In the genomic region with DNA sequence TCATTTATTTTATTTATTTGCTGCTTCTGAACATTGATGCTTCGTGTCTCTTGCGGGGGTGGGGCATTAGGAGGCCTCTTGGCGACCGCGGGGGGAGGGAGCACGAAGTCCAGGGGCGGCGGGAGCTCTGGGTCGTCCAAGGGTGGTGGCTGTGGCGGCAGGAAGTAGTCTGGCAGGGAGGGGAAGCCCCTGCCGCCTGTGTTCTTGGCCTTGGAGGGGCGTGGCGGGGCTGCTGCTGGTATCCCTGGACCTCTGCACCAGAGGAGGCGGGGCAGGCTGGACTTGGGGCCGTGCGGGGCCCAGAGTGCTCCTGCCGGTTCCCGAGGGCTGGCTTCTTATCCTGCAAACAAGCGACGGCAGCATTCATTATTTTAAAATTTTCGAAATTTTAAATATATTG, we compare ENCODE assay signal across 9 cellular contexts.
DNase-seq lines count a peak whose midpoint lies in the region; ATAC-seq and TF ChIP-seq lines count a peak whose summit lies in the region.
"Had no signal": no experiment of that assay in that cellular context is flagged by ENCODE, and none has a peak within 500 bp of the region (broad histone marks: within the 10 kb centered on the region; RNA-seq: fewer than 3 reads in every experiment).

No MANE protein-coding gene starts in this region.

- no peaks in the 10 kb centered on the region for H3K9me3 ChIP-seq in skeletal muscle satellite cell (replicated peaks; ENCODE audit: low read length)
- H3K9me3 ChIP-seq in A673 (ENCODE audit: low read depth, low read length, poor library complexity, severe bottlenecking) = no peaks in the 10 kb centered on the region
- H3K9me3 ChIP-seq: A549 had no signal

- no peak overlapping the region for H3K9ac ChIP-seq in skeletal muscle satellite cell (ENCODE audit: low read depth, low read length)

- no peak overlapping the region for H3K4me3 Mint-ChIP-seq in endothelial cell (ENCODE audit: unreplicated experiment)

- no peaks in the 10 kb centered on the region for H3K36me3 ChIP-seq in skeletal muscle satellite cell (ENCODE audit: insufficient read depth, low read length)
- no peaks in the 10 kb centered on the region for H3K36me3 ChIP-seq in A673 (ENCODE audit: insufficient read depth, low read length, poor library complexity, severe bottlenecking)

- H3K4me1 ChIP-seq in skeletal muscle satellite cell (ENCODE audit: control insufficient read depth, insufficient read depth, low read length) = no peaks in the 10 kb centered on the region
- no peaks in the 10 kb centered on the region for H3K4me1 ChIP-seq in A673 (ENCODE audit: insufficient read depth, low read length, poor library complexity, severe bottlenecking)
- H3K4me1 ChIP-seq: A549 had no signal

- peak overlapping the region; percentile 59 for H3K4me2 ChIP-seq in skeletal muscle satellite cell (ENCODE audit: low read length)
- H3K4me2 ChIP-seq: A549 had no signal

- intact Hi-C loops in A673 (cut with micrococcal nuclease; ENCODE audit: unreplicated experiment) = no loop called here

- POLR2A ChIA-PET in A673 (lab: Charles Lee; ENCODE audit: low non-redundant PET) = no interaction called here

- H3K27ac ChIP-seq in A673 (ENCODE audit: low read depth, low read length, poor library complexity, severe bottlenecking) = no peak overlapping the region
- H3K27ac ChIP-seq: A549 had no signal

- H3K4me3 ChIP-seq in skeletal muscle satellite cell (ENCODE audit: low read length) (no peak overlapping the region), A673 (ENCODE audit: low read depth, low read length, poor library complexity, severe bottlenecking) (no peak overlapping the region)
- H3K4me3 ChIP-seq: A549 had no signal

- CTCF ChIA-PET in A673 (lab: Charles Lee) = no interaction called here

- peak; percentile 94 for ATAC-seq in HG03108 (IDR thresholded peaks at IDR 0.05; ENCODE audit: unreplicated experiment)
- ATAC-seq: A549 had no signal

- no peak overlapping the region for H3K27ac Mint-ChIP-seq in endothelial cell (ENCODE audit: unreplicated experiment)

- no TSS peak for BruUV-seq in A673 (replicated peaks; lab: Mats Ljungman, UMichigan)

- H3K36me3 Mint-ChIP-seq in endothelial cell (ENCODE audit: low read depth, unreplicated experiment) = no peaks in the 10 kb centered on the region

- H3K9me3 Mint-ChIP-seq in endothelial cell (ENCODE audit: unreplicated experiment) = no peaks in the 10 kb centered on the region

- no peaks in the 10 kb centered on the region for H3K27me3 ChIP-seq in skeletal muscle satellite cell (ENCODE audit: control insufficient read depth, insufficient read depth, low read length)
- no peaks in the 10 kb centered on the region for H3K27me3 ChIP-seq in A673 (replicated peaks; ENCODE audit: insufficient read depth, low read depth, low read length, poor library complexity)

- H3K4me1 Mint-ChIP-seq in endothelial cell (ENCODE audit: unreplicated experiment) = no peaks in the 10 kb centered on the region

- TF ChIP-seq CTCF in endothelial cell (IDR thresholded peaks at IDR 0.05; ENCODE audit: unreplicated experiment) = no peak
- no peak for TF ChIP-seq CTCF in A673 (conservative IDR thresholded peaks at IDR 0.05; ENCODE audit: low read depth, low read length)

- H3K27me3 Mint-ChIP-seq in endothelial cell (ENCODE audit: unreplicated experiment) = no peaks in the 10 kb centered on the region

- DNase-seq in NOMO-1 treated with DMSO at 0.1 percent for 48 hours (lab: John Stamatoyannopoulos, UW; ENCODE audit: unreplicated experiment) = peak; percentile 43
- DNase-seq in NOMO-1 treated with dmso at 0.1 percent for 144 hours (lab: John Stamatoyannopoulos, UW; ENCODE audit: unreplicated experiment) = no peak
- peak; percentile 23 for DNase-seq in endothelial cell (ENCODE audit: low spot score)
- DNase-seq in A673 (ENCODE audit: low spot score) = no peak
- DNase-seq in C1 segment of cervical spinal cord (lab: John Stamatoyannopoulos, UW) = no peak
- DNase-seq in activated CD4-positive, alpha-beta T cell treated with anti-CD3 and anti-CD28 coated beads, Interleukin-2, amount 50 U/mL, for 1 hour = no peak

Comparison
In these comparisons a context has a peak if more than half of its experiments do, and no peak if none do; other contexts are left out.
1. DNase-seq: peak in NOMO-1 treated with DMSO at 0.1 percent for 48 hours (single experiment) and endothelial cell (single experiment); none in NOMO-1 treated with dmso at 0.1 percent for 144 hours (single experiment), A673 (single experiment), C1 segment of cervical spinal cord (0 of 14) and activated CD4-positive, alpha-beta T cell treated with anti-CD3 and anti-CD28 coated beads, Interleukin-2, amount 50 U/mL, for 1 hour (single experiment).